In genomic region chr20:47849596-47849995, GRCh38 we compare ENCODE assay signal across 21 cellular contexts.
DNase-seq lines count a peak whose midpoint lies in the region; ATAC-seq and TF ChIP-seq lines count a peak whose summit lies in the region.
"Had no signal": no experiment of that assay in that cellular context is flagged by ENCODE, and none has a peak within 500 bp of the region (broad histone marks: within the 10 kb centered on the region; RNA-seq: fewer than 3 reads in every experiment).

No MANE protein-coding gene starts in this region.

- ATAC-seq in GM18907 (IDR thresholded peaks at IDR 0.05; ENCODE audit: unreplicated experiment), result no peak
- ATAC-seq: A549 had no signal

- H3K27ac Mint-ChIP-seq in glutamatergic neuron (ENCODE audit: unreplicated experiment) (peak overlapping the region; percentile 43), neural progenitor cell (peak overlapping the region; percentile 43)
- H3K27ac Mint-ChIP-seq: CD4-positive, alpha-beta T cell; CD8-positive, alpha-beta memory T cell had no signal

- H3K4me3 Mint-ChIP-seq in glutamatergic neuron (ENCODE audit: unreplicated experiment) (no peak overlapping the region), neural progenitor cell (no peak overlapping the region)
- H3K4me3 Mint-ChIP-seq: CD14-positive monocyte; CD4-positive, alpha-beta T cell; CD8-positive, alpha-beta memory T cell had no signal

- H3K4me2 ChIP-seq in PC-9 (peak overlapping the region; percentile 57; the same call in 1 of the 2 replicates), neural progenitor cell (no peak overlapping the region)
- H3K4me2 ChIP-seq: A549 had no signal

- no peak overlapping the region for H3K9ac ChIP-seq in neural progenitor cell
- H3K9ac ChIP-seq: BLaER1 treated with 17β-estradiol and CSF1 and Interleukin-3, amounts not matched to agents 10 nM and 100 nM had no signal

- DNase-seq in PC-9 (no peak), glutamatergic neuron (no peak), neural progenitor cell (ENCODE audit: low spot score) (no peak), DMS 273 treated with DMSO at 0.1 percent for 48 hours (lab: John Stamatoyannopoulos, UW) (no peak), spleen (no peak)
- DNase-seq: 8988T; ACHN; AML-193; BE2C; CD4-positive, alpha-beta T cell; CD8-positive, alpha-beta memory T cell; DMS53; DMS79 treated with DMSO at 0.1 percent for 48 hours; GF-D8; GOT3 had no signal

- H3F3A ChIP-seq in PC-9 (ENCODE audit: insufficient read depth, low read depth), result peaks cover 43% of the 10 kb centered on the region
- H3F3A ChIP-seq in neural progenitor cell (ENCODE audit: low read depth), result no peaks in the 10 kb centered on the region

- H3K27me3 Mint-ChIP-seq in glutamatergic neuron (ENCODE audit: unreplicated experiment), result peaks cover 19% of the 10 kb centered on the region
- H3K27me3 Mint-ChIP-seq in neural progenitor cell (ENCODE audit: insufficient read depth, low read depth), result peaks cover 27% of the 10 kb centered on the region

- CTCF ChIA-PET in HEK293 (lab: Yijun Ruan, JAX), result interaction anchor here (0.6 to 1.1 kb wide), 2 partner anchors 122 to 171 kb away, joined by 3 to 9 read pairs; no protein-coding TSS in a partner anchor
- CTCF ChIA-PET in PC-9 (lab: Charles Lee), result interaction anchor here (0.6 kb wide), 1 partner anchor 32 kb away, joined by 3 read pairs; no protein-coding TSS in a partner anchor

- no peaks in the 10 kb centered on the region for H3K36me3 ChIP-seq in HEK293 (ENCODE audit: control insufficient read depth in 2 of 2, insufficient read depth in 1 of 2, low read length in 2 of 2)
- H3K36me3 ChIP-seq in PC-9 (ENCODE audit: low read depth), result no peaks in the 10 kb centered on the region
- H3K36me3 ChIP-seq in neural progenitor cell, result no peaks in the 10 kb centered on the region
- H3K36me3 ChIP-seq in spleen, result no peaks in the 10 kb centered on the region
- H3K36me3 ChIP-seq: BE2C; BLaER1 treated with 17β-estradiol and CSF1 and Interleukin-3, amounts not matched to agents 10 nM and 100 nM; HAP-1 had no signal

- H3K4me3 ChIP-seq in HEK293 (ENCODE audit: low read depth, low read length) (no peak overlapping the region), PC-9 (no peak overlapping the region), neural progenitor cell (no peak overlapping the region), spleen (no peak overlapping the region)
- H3K4me3 ChIP-seq: A549; BLaER1 treated with 17β-estradiol and CSF1 and Interleukin-3, amounts not matched to agents 10 nM and 100 nM; HAP-1 had no signal

- H3K27ac ChIP-seq in HEK293 (ENCODE audit: extremely low read depth, low read depth, low read length), result no peak overlapping the region
- H3K27ac ChIP-seq in PC-9, result peak overlapping the region; percentile 95
- no peak overlapping the region for H3K27ac ChIP-seq in neural progenitor cell
- no peak overlapping the region for H3K27ac ChIP-seq in spleen
- H3K27ac ChIP-seq: A549; BLaER1 treated with 17β-estradiol and CSF1 and Interleukin-3, amounts not matched to agents 10 nM and 100 nM had no signal

- peaks cover 16% of the 10 kb centered on the region for H3K36me3 Mint-ChIP-seq in glutamatergic neuron (ENCODE audit: unreplicated experiment)
- no peaks in the 10 kb centered on the region for H3K36me3 Mint-ChIP-seq in neural progenitor cell
- H3K36me3 Mint-ChIP-seq: CD14-positive monocyte; CD8-positive, alpha-beta memory T cell had no signal

- intact Hi-C loops in PC-9 (cut with micrococcal nuclease; ENCODE audit: unreplicated experiment), result no loop called here
- intact Hi-C loops in spleen (cut with DNase I; ENCODE audit: low total_unique reads), result no loop called here

- peaks cover 16% of the 10 kb centered on the region for H3K9me3 Mint-ChIP-seq in glutamatergic neuron (ENCODE audit: unreplicated experiment)
- peaks cover 24% of the 10 kb centered on the region for H3K9me3 Mint-ChIP-seq in neural progenitor cell
- H3K9me3 Mint-ChIP-seq: CD4-positive, alpha-beta T cell; CD8-positive, alpha-beta memory T cell had no signal

- POLR2A ChIA-PET in HEK293 (lab: Yijun Ruan, JAX), result no interaction called here
- POLR2A ChIA-PET in PC-9 (lab: Charles Lee; ENCODE audit: unreplicated experiment), result no interaction called here

- H3K4me1 Mint-ChIP-seq in glutamatergic neuron (ENCODE audit: low read depth, unreplicated experiment) (peaks cover 31% of the 10 kb centered on the region), neural progenitor cell (peaks cover 29% of the 10 kb centered on the region)
- H3K4me1 Mint-ChIP-seq: CD8-positive, alpha-beta memory T cell had no signal

- BruUV-seq in PC-9 (replicated peaks; lab: Mats Ljungman, UMichigan), result no TSS peak

- TF ChIP-seq CTCF in HEK293 (tag by site-specific recombination; IDR thresholded peaks at IDR 0.05), result no peak
- TF ChIP-seq CTCF in PC-9 (conservative IDR thresholded peaks at IDR 0.05), result no peak
- TF ChIP-seq CTCF in glutamatergic neuron (IDR thresholded peaks at IDR 0.05; ENCODE audit: partially characterized antibody, unreplicated experiment), result no peak
- TF ChIP-seq CTCF in neural progenitor cell (IDR thresholded peaks at IDR 0.05), result no peak
- no peak for TF ChIP-seq CTCF in spleen (IDR thresholded peaks at IDR 0.05 in 8 of 11, conservative IDR thresholded peaks at IDR 0.05 in 3 of 11)

- H4K20me1 ChIP-seq in PC-9 (ENCODE audit: insufficient read depth) (no peaks in the 10 kb centered on the region), neural progenitor cell (ENCODE audit: low read depth) (no peaks in the 10 kb centered on the region)
- H4K20me1 ChIP-seq: BLaER1 treated with 17β-estradiol and CSF1 and Interleukin-3, amounts not matched to agents 10 nM and 100 nM had no signal

- WGBS in spleen, 5 donors, result 75 to 94% (median 83%) methylated on average over 2 of the region's 2 CpGs

- H2AFZ ChIP-seq in PC-9 (no peak overlapping the region), neural progenitor cell (replicated peaks) (no peak overlapping the region)

- H3K4me1 ChIP-seq in HEK293 (ENCODE audit: control insufficient read depth, insufficient read depth, low read length), result no peaks in the 10 kb centered on the region
- H3K4me1 ChIP-seq in PC-9 (replicated peaks; ENCODE audit: insufficient read depth), result peaks cover 58% of the 10 kb centered on the region
- H3K4me1 ChIP-seq in neural progenitor cell, result peaks cover 5% of the 10 kb centered on the region
- H3K4me1 ChIP-seq in spleen, result peaks cover 0 to 4% (median 0%) of the 10 kb centered on the region in 6 donors
- H3K4me1 ChIP-seq: A549, BE2C, HAP-1 had no signal

- H3K9me2 ChIP-seq in PC-9 (ENCODE audit: insufficient read depth), result no peaks in the 10 kb centered on the region

- no peak for TF ChIP-seq POLR2A in spleen (IDR thresholded peaks at IDR 0.05)

- H3K9me3 ChIP-seq in HEK293 (ENCODE audit: control insufficient read depth, insufficient read depth, low read depth, low read length), result no peaks in the 10 kb centered on the region
- no peaks in the 10 kb centered on the region for H3K9me3 ChIP-seq in PC-9 (ENCODE audit: insufficient read depth, low read depth)
- no peaks in the 10 kb centered on the region for H3K9me3 ChIP-seq in neural progenitor cell (ENCODE audit: low read depth)
- H3K9me3 ChIP-seq in spleen, result no peaks in the 10 kb centered on the region
- H3K9me3 ChIP-seq: A549, BE2C, HAP-1 had no signal

- H3K79me2 ChIP-seq in PC-9 (ENCODE audit: low read depth), result no peaks in the 10 kb centered on the region; the same call in 1 of the 2 replicates
- no peaks in the 10 kb centered on the region for H3K79me2 ChIP-seq in neural progenitor cell (ENCODE audit: low read depth)

- no peaks in the 10 kb centered on the region for H3K27me3 ChIP-seq in PC-9 (ENCODE audit: insufficient read depth, low read depth)
- H3K27me3 ChIP-seq in neural progenitor cell, result no peaks in the 10 kb centered on the region
- peaks cover 0 to 32% (median 0%) of the 10 kb centered on the region in 7 donors for H3K27me3 ChIP-seq in spleen (replicated peaks in 1 of 7)
- H3K27me3 ChIP-seq: BE2C; BLaER1 treated with 17β-estradiol and CSF1 and Interleukin-3, amounts not matched to agents 10 nM and 100 nM had no signal

TF ChIP-seq in HEK293, 187 proteins besides CTCF, POLR2A, EP300 and RAD21:
- TF ChIP-seq MYNN (tag by site-specific recombination; IDR thresholded peaks at IDR 0.05; ENCODE audit: borderline replicate concordance), result no peak
- peak; percentile 67 for TF ChIP-seq ZNF146 (tag by site-specific recombination; IDR thresholded peaks at IDR 0.05)
- no peak for TF ChIP-seq ZNF610 (tag by site-specific recombination; IDR thresholded peaks at IDR 0.05; ENCODE audit: borderline replicate concordance)
- TF ChIP-seq ZNF133 (tag by site-specific recombination; IDR thresholded peaks at IDR 0.05), result no peak
- no peak for TF ChIP-seq ZNF48 (tag by site-specific recombination; IDR thresholded peaks at IDR 0.05)
- TF ChIP-seq ZNF350 (tag by site-specific recombination; IDR thresholded peaks at IDR 0.05), result no peak
- no peak for TF ChIP-seq ZNF707 (tag by site-specific recombination; IDR thresholded peaks at IDR 0.05)
